Comparison of ENCODE assay signal across 8 cellular contexts in genomic region chr1:223771469-223771813, GRCh38. TPM values are rescaled to one million over a fixed set of nuclear protein-coding genes. Genes with fewer than 3 reads are reported as not detected.
DNase-seq lines count a peak whose midpoint lies in the region; TF ChIP-seq lines count a peak whose summit lies in the region.

No MANE protein-coding gene starts in this region.

- TF ChIP-seq CTCF in brain (conservative IDR thresholded peaks at IDR 0.05) (no peak), mesothelial cell of epicardium (IDR thresholded peaks at IDR 0.05; ENCODE audit: unreplicated experiment) (no peak), vagina (IDR thresholded peaks at IDR 0.05) (no peak)

- H3K36me3 ChIP-seq in vagina: peaks cover 3 to 58% of the 10 kb centered on the region in 2 donors

- peaks cover 29% of the 10 kb centered on the region for H3K4me1 ChIP-seq in vagina

- no peak for TF ChIP-seq POLR2A in vagina (IDR thresholded peaks at IDR 0.05)

- peak overlapping the region; percentile 8 for H3K27ac Mint-ChIP-seq in activated naive CD8-positive, alpha-beta T cell
- no peak overlapping the region for H3K27ac Mint-ChIP-seq in activated naive CD8-positive, alpha-beta T cell treated with anti-CD3 and anti-CD28 coated beads for 36 hours
- H3K27ac Mint-ChIP-seq in brain: peak overlapping the region in 4 of 5 experiments; percentile 74 to 90 (median 88)
- H3K27ac Mint-ChIP-seq in mesothelial cell of epicardium: peak overlapping the region; percentile 96

- H3K27me3 Mint-ChIP-seq in activated naive CD8-positive, alpha-beta T cell: no peaks in the 10 kb centered on the region
- no peaks in the 10 kb centered on the region for H3K27me3 Mint-ChIP-seq in activated naive CD8-positive, alpha-beta T cell treated with anti-CD3 and anti-CD28 coated beads for 36 hours
- H3K27me3 Mint-ChIP-seq in brain (peaks cover 3% of the 10 kb centered on the region), mesothelial cell of epicardium (ENCODE audit: low read depth) (no peaks in the 10 kb centered on the region)

- no peaks in the 10 kb centered on the region for H3K9me3 ChIP-seq in vagina

- intact Hi-C loops in vagina (cut with DNase I): no loop called here

- H3K4me3 Mint-ChIP-seq in activated naive CD8-positive, alpha-beta T cell: no peak overlapping the region
- no peak overlapping the region for H3K4me3 Mint-ChIP-seq in activated naive CD8-positive, alpha-beta T cell treated with anti-CD3 and anti-CD28 coated beads for 36 hours
- H3K4me3 Mint-ChIP-seq in brain (no peak overlapping the region), mesothelial cell of epicardium (no peak overlapping the region)

- DNase-seq in activated naive CD8-positive, alpha-beta T cell treated with anti-CD3 and anti-CD28 coated beads for 36 hours: no peak
- no peak for DNase-seq in mesothelial cell of epicardium (ENCODE audit: low spot score in 2 of 2, unreplicated experiment in 2 of 2)
- DNase-seq in vagina (ENCODE audit: extremely low spot score in 2 of 2): peak in 1 of 2 donors; percentile 67
- DNase-seq in activated effector memory CD4-positive, alpha-beta T cell treated with Interleukin-2 at 50 U/mL for 16 hours: no peak
- no peak for DNase-seq in SIG-M5 treated with dmso at 0.1 percent for 504 hours (lab: John Stamatoyannopoulos, UW; ENCODE audit: unreplicated experiment)
- no peak for DNase-seq in activated CD4-positive, alpha-beta T cell treated with anti-CD3 and anti-CD28 coated beads for 1 hour

- peaks cover 18% of the 10 kb centered on the region for H3K36me3 Mint-ChIP-seq in activated naive CD8-positive, alpha-beta T cell
- H3K36me3 Mint-ChIP-seq in activated naive CD8-positive, alpha-beta T cell treated with anti-CD3 and anti-CD28 coated beads for 36 hours: peaks cover 17% of the 10 kb centered on the region
- H3K36me3 Mint-ChIP-seq in brain (peaks cover 78% of the 10 kb centered on the region), mesothelial cell of epicardium (peaks cover 42% of the 10 kb centered on the region)

- peaks cover 19% of the 10 kb centered on the region for H3K4me1 Mint-ChIP-seq in activated naive CD8-positive, alpha-beta T cell (ENCODE audit: low read depth)
- H3K4me1 Mint-ChIP-seq in activated naive CD8-positive, alpha-beta T cell treated with anti-CD3 and anti-CD28 coated beads for 36 hours: peaks cover 23% of the 10 kb centered on the region
- H3K4me1 Mint-ChIP-seq in brain (peaks cover 38% of the 10 kb centered on the region), mesothelial cell of epicardium (peaks cover 25% of the 10 kb centered on the region)

- H3K4me3 ChIP-seq in vagina: no peak overlapping the region

- no peaks in the 10 kb centered on the region for H3K27me3 ChIP-seq in vagina

- no peaks in the 10 kb centered on the region for H3K9me3 Mint-ChIP-seq in activated naive CD8-positive, alpha-beta T cell (ENCODE audit: low read depth)
- H3K9me3 Mint-ChIP-seq in activated naive CD8-positive, alpha-beta T cell treated with anti-CD3 and anti-CD28 coated beads for 36 hours: no peaks in the 10 kb centered on the region
- H3K9me3 Mint-ChIP-seq in brain (peaks cover 0 to 4% (median 3%) of the 10 kb centered on the region in 5 experiments), mesothelial cell of epicardium (peaks cover 3% of the 10 kb centered on the region)

- H3K27ac ChIP-seq in vagina: peak overlapping the region; percentile 84

RNA-seq across cellular contexts. Expression of gene CAPN2, which starts 59.1 kb away (rescaled TPM):
- 10 to 100 TPM; 23.6 to 24.3 TPM for total RNA-seq in activated naive CD8-positive, alpha-beta T cell treated with anti-CD3 and anti-CD28 coated beads for 36 hours
- polyA plus RNA-seq in brain (ENCODE audit: insufficient read depth, low read depth, low replicate concordance): 69.0 TPM
- 136 to 151 TPM (median 146 TPM) in 3 replicates for total RNA-seq in mesothelial cell of epicardium
- 208 TPM for total RNA-seq in vagina
